17 cellular contexts compared by ENCODE assay signal in the genomic region with DNA sequence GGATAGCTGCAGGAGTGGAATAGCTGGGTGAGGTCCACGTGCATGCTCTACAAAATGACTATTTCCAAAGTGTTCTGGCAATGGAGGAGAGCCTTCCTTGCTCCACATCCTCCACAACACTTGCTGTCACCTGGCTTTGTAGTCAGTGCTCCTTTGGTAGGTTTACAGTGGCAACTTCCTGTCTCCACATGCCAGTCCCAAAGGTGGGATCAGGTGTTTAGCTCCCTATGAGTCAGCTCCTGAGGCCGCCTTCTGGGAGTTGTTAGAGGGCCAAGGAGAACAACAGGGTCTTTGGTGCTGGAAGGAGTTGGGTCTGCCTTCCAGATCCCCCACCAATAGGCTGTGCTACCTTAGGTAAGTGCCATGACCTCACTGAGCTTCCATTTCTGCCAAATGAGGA.
"Had no signal": no experiment of that assay in that cellular context is flagged by ENCODE, and none has a peak within 500 bp of the region (broad histone marks: within the 10 kb centered on the region; RNA-seq: fewer than 3 reads in every experiment).

No MANE protein-coding gene starts in this region.

- H3K36me3 Mint-ChIP-seq: mesothelial cell of epicardium had no signal

- H3K27ac Mint-ChIP-seq: dendritic cell treated with granulocyte-macrophage colony-stimulating factor and Interleukin-4, amounts not matched to agents 40 ng/mL and 50 ng/mL, for 4 days; effector memory CD8-positive, alpha-beta T cell; mesothelial cell of epicardium; natural killer cell; stimulated activated memory B cell treated with anti-CD40 and anti-IgM and Interleukin-4, amounts not matched to agents 10 μg/mL and 1 μg/mL and 100 μg/mL, for 72 hours; stimulated activated naive CD8-positive, alpha-beta T cell treated with anti-CD3 and anti-CD28 coated beads, Interleukin-15, Interleukin-2, amounts not matched to agents 100 ng/mL and 50 ng/mL, for 24 hours had no signal

- H3K9me3 Mint-ChIP-seq: dendritic cell treated with granulocyte-macrophage colony-stimulating factor and Interleukin-4, amounts not matched to agents 40 ng/mL and 50 ng/mL, for 4 days; effector memory CD8-positive, alpha-beta T cell; natural killer cell; stimulated activated naive CD8-positive, alpha-beta T cell treated with anti-CD3 and anti-CD28 coated beads, Interleukin-15, Interleukin-2, amounts not matched to agents 100 ng/mL and 50 ng/mL, for 24 hours had no signal

- H3K4me1 Mint-ChIP-seq: stimulated activated memory B cell treated with anti-CD40 and anti-IgM and Interleukin-4, amounts not matched to agents 10 μg/mL and 1 μg/mL and 100 μg/mL, for 72 hours had no signal

- ATAC-seq: effector memory CD8-positive, alpha-beta T cell; left colon; natural killer cell; right cardiac atrium; stimulated activated memory B cell treated with anti-CD40 and anti-IgM and Interleukin-4, amounts not matched to agents 10 μg/mL and 1 μg/mL and 100 μg/mL, for 72 hours had no signal

- H3K9me3 ChIP-seq: tibial artery, upper lobe of left lung had no signal

- H3K27ac ChIP-seq: tibial artery, upper lobe of left lung had no signal

- H3K27me3 ChIP-seq: tibial artery, upper lobe of left lung had no signal

- H3K4me3 ChIP-seq: tibial artery, upper lobe of left lung had no signal

- H3K4me3 Mint-ChIP-seq: dendritic cell treated with granulocyte-macrophage colony-stimulating factor and Interleukin-4, amounts not matched to agents 40 ng/mL and 50 ng/mL, for 4 days; effector memory CD8-positive, alpha-beta T cell; mesothelial cell of epicardium; natural killer cell; neural crest cell; stimulated activated memory B cell treated with anti-CD40 and anti-IgM and Interleukin-4, amounts not matched to agents 10 μg/mL and 1 μg/mL and 100 μg/mL, for 72 hours; stimulated activated naive CD8-positive, alpha-beta T cell treated with anti-CD3 and anti-CD28 coated beads, Interleukin-15, Interleukin-2, amounts not matched to agents 100 ng/mL and 50 ng/mL, for 24 hours had no signal

- DNase-seq: effector memory CD8-positive, alpha-beta T cell; erythroblast; foreskin melanocyte; head of caudate nucleus; hippocampal formation; left colon; natural killer cell; posterior cingulate gyrus; right cardiac atrium; stimulated activated CD4-positive, alpha-beta T cell treated with anti-CD3 and anti-CD28 coated beads, Interleukin-4, amount 100 ng/mL, for 1 hour; upper lobe of left lung had no signal

- H3K27me3 Mint-ChIP-seq: dendritic cell treated with granulocyte-macrophage colony-stimulating factor and Interleukin-4, amounts not matched to agents 40 ng/mL and 50 ng/mL, for 4 days; stimulated activated memory B cell treated with anti-CD40 and anti-IgM and Interleukin-4, amounts not matched to agents 10 μg/mL and 1 μg/mL and 100 μg/mL, for 72 hours; stimulated activated naive CD8-positive, alpha-beta T cell treated with anti-CD3 and anti-CD28 coated beads, Interleukin-15, Interleukin-2, amounts not matched to agents 100 ng/mL and 50 ng/mL, for 24 hours had no signal

- H3K36me3 ChIP-seq: tibial artery, upper lobe of left lung had no signal
